Comparison of ENCODE assay signal across 8 cellular contexts in the genomic region with DNA sequence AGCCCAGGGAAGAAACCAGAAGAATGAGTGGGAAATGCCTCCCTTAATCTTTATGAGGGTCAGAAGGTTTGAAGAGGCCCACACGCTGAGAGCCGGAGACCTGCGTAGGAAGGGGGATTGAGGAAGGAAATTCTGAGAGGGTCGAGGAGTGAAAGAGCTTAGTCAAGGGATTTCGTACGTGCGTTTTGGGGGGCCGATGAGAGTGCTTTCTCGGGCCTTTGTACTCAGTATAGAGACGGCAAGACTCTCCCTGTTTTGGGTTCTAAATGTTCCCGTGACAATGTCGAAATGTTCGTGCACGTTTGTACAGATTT. TPM values are rescaled to one million over a fixed set of nuclear protein-coding genes. Genes with fewer than 3 reads are reported as not detected.
DNase-seq lines count a peak whose midpoint lies in the region; ATAC-seq, FAIRE-seq and TF ChIP-seq lines count a peak whose summit lies in the region.

No MANE protein-coding gene starts in this region.

- H3K27me3 Mint-ChIP-seq in memory B cell (no peaks in the 10 kb centered on the region), glutamatergic neuron (ENCODE audit: unreplicated experiment) (peaks cover 2% of the 10 kb centered on the region)
- H3K27me3 Mint-ChIP-seq in T-helper 2 cell treated with Interferon-gamma antibody and Interleukin-4, amounts not matched to agents 5 μg/mL and 100 μg/mL, for 36 hours (ENCODE audit: low read depth): peaks cover 2% of the 10 kb centered on the region

- FAIRE-seq in A549 (lab: Jason Lieb, UNC): no peak

- ATAC-seq in A549 (peak in 1 of 2 experiments; percentile 7; a peak in 2 of 6 replicates), GM21528 (IDR thresholded peaks at IDR 0.05; ENCODE audit: low FRiP score, unreplicated experiment) (peak; percentile 12), memory B cell (ENCODE audit: low read depth) (peak; percentile 5), GM21390 (IDR thresholded peaks at IDR 0.05; ENCODE audit: unreplicated experiment) (no peak)

- no peak for TF ChIP-seq POLR2A in A549 (IDR thresholded peaks at IDR 0.05; ENCODE audit: low read length)

- H3K27ac Mint-ChIP-seq in memory B cell (no peak overlapping the region), glutamatergic neuron (ENCODE audit: unreplicated experiment) (no peak overlapping the region)
- no peak overlapping the region for H3K27ac Mint-ChIP-seq in T-helper 2 cell treated with Interferon-gamma antibody and Interleukin-4, amounts not matched to agents 5 μg/mL and 100 μg/mL, for 36 hours

- TF ChIP-seq CTCF in A549 (IDR thresholded peaks at IDR 0.05) (no peak), glutamatergic neuron (IDR thresholded peaks at IDR 0.05; ENCODE audit: partially characterized antibody, unreplicated experiment) (no peak), GM13976 (IDR thresholded peaks at IDR 0.05; ENCODE audit: borderline replicate concordance, control extremely low read depth, extremely low read depth, insufficient read depth, missing control alignments) (no peak)

- POLR2A ChIA-PET in A549 (lab: Yijun Ruan, JAX): interaction anchor here (1.0 kb wide), 1 partner anchor 11 kb away, joined by 3 read pairs; no protein-coding TSS in a partner anchor

- TF ChIP-seq RAD21 in A549 (conservative IDR thresholded peaks at IDR 0.05 in 1 of 2, IDR thresholded peaks at IDR 0.05 in 1 of 2): no peak

- H3K27ac ChIP-seq in A549 (peak overlapping the region; percentile 92 to 97), adipose tissue (ENCODE audit: low read depth, low read length) (peak overlapping the region; percentile 21)

- H3K9me3 Mint-ChIP-seq in memory B cell (no peaks in the 10 kb centered on the region), glutamatergic neuron (ENCODE audit: unreplicated experiment) (no peaks in the 10 kb centered on the region)
- H3K9me3 Mint-ChIP-seq in T-helper 2 cell treated with Interferon-gamma antibody and Interleukin-4, amounts not matched to agents 5 μg/mL and 100 μg/mL, for 36 hours: no peaks in the 10 kb centered on the region

- 2% methylated on average over 14 of the region's 14 CpGs for WGBS in A549 (ENCODE audit: missing lambda C conversion rate)
- WGBS in adipose tissue, 3 donors: 0 to 1% (median 0%) methylated on average over 14 of the region's 14 CpGs

- no peak for TF ChIP-seq EP300 in A549 (IDR thresholded peaks at IDR 0.05)

- H3K4me1 ChIP-seq in A549: peaks cover 18% of the 10 kb centered on the region; the same call in 2 of the 3 replicates

- peak overlapping the region; percentile 86 for H3K4me2 ChIP-seq in A549

- no peaks in the 10 kb centered on the region for H3K9me3 ChIP-seq in A549

- peaks cover 15% of the 10 kb centered on the region for H3K4me1 Mint-ChIP-seq in memory B cell
- H3K4me1 Mint-ChIP-seq in T-helper 2 cell treated with Interferon-gamma antibody and Interleukin-4, amounts not matched to agents 5 μg/mL and 100 μg/mL, for 36 hours (ENCODE audit: low read depth): peaks cover 16% of the 10 kb centered on the region
- peaks cover 9% of the 10 kb centered on the region for H3K4me1 Mint-ChIP-seq in glutamatergic neuron (ENCODE audit: low read depth, unreplicated experiment)

- CTCF ChIA-PET in A549 (lab: Yijun Ruan, JAX): interaction anchor here (0.6 to 1.1 kb wide), 2 partner anchors 12 to 49 kb away, joined by 3 read pairs; no protein-coding TSS in a partner anchor

- no peak overlapping the region for H3K4me3 Mint-ChIP-seq in memory B cell
- H3K4me3 Mint-ChIP-seq in T-helper 2 cell treated with Interferon-gamma antibody and Interleukin-4, amounts not matched to agents 5 μg/mL and 100 μg/mL, for 36 hours: no peak overlapping the region
- H3K4me3 Mint-ChIP-seq in glutamatergic neuron (ENCODE audit: unreplicated experiment): no peak overlapping the region

- H3K36me3 Mint-ChIP-seq in memory B cell (peaks cover 4% of the 10 kb centered on the region), glutamatergic neuron (ENCODE audit: unreplicated experiment) (no peaks in the 10 kb centered on the region)
- H3K36me3 Mint-ChIP-seq in T-helper 2 cell treated with Interferon-gamma antibody and Interleukin-4, amounts not matched to agents 5 μg/mL and 100 μg/mL, for 36 hours (ENCODE audit: low read depth): peaks cover 11% of the 10 kb centered on the region

- DNase-seq in A549 (ENCODE audit: low read depth in 1 of 2, low spot score in 1 of 2): no peak
- DNase-seq in memory B cell (ENCODE audit: low spot score in 2 of 2): no peak
- DNase-seq in T-helper 2 cell treated with Interferon-gamma antibody and Interleukin-4, amounts not matched to agents 5 μg/mL and 100 μg/mL, for 36 hours (ENCODE audit: low spot score): no peak
- DNase-seq in glutamatergic neuron: no peak
- no peak for DNase-seq in GM13976 (ENCODE audit: low spot score)

- peak overlapping the region; percentile 88 for H3K4me3 ChIP-seq in A549

- in situ Hi-C loops in GM13976 (cut with MboI; ENCODE audit: low sequenced_read_pairs, unreplicated experiment): no loop called here

TF ChIP-seq in A549, 52 proteins besides CTCF, POLR2A, EP300 and RAD21:
- TF ChIP-seq PHF8 (IDR thresholded peaks at IDR 0.05; ENCODE audit: borderline replicate concordance, low read depth) (peak; percentile 97), ZNF302 (CRISPR knock-in tag; IDR thresholded peaks at IDR 0.05) (no peak)
TF ChIP-seq in A549: peak in this region for 1.

RNA-seq across cellular contexts. Expression of a gene that starts 0.5 kb away (rescaled TPM):
- polyA plus RNA-seq in A549 (2011; rRNA removed) (144 and 342 TPM in 2 replicates), A549 (2017; fragmentation: RNase III; extraction: RNeasy Plus Mini Kit Qiagen cat#74134 plus additional on column Dnase treatment) (417 to 467 TPM (median 456 TPM) in 3 replicates), adipose tissue (100 to 1,000 TPM in 2 of 3 donors, 10 to 100 TPM in 1; 70.1 to 147 (median 105) TPM)
- polyA plus RNA-seq in A549 (2012; cell fraction: cytosol; rRNA removed): 119 and 182 TPM in 2 replicates
- polyA plus RNA-seq in A549 (2012; cell fraction: nucleus; rRNA removed): 24.9 and 41.3 TPM in 2 replicates
- 84.6 and 109 TPM in 2 replicates for polyA minus RNA-seq in A549 (2011; rRNA and poly(A)+ RNA removed)
- total RNA-seq in glutamatergic neuron (ENCODE audit: unreplicated experiment): 169 TPM
